Comparison of ENCODE assay signal across 14 cellular contexts in genomic region chr11:36086366-36086765, GRCh38.
"Had no signal": no experiment of that assay in that cellular context is flagged by ENCODE, and none has a peak within 500 bp of the region (broad histone marks: within the 10 kb centered on the region; RNA-seq: fewer than 3 reads in every experiment).

No MANE protein-coding gene starts in this region.

- ATAC-seq: heart left ventricle; naive thymus-derived CD4-positive, alpha-beta T cell had no signal

- H3K27ac ChIP-seq: colonic mucosa, heart left ventricle, sigmoid colon, skin epidermis, stomach had no signal

- H3K36me3 Mint-ChIP-seq: naive thymus-derived CD4-positive, alpha-beta T cell had no signal

- H3K36me3 ChIP-seq: colonic mucosa had no signal

- H3K4me3 ChIP-seq: colonic mucosa, heart left ventricle, sigmoid colon, skin epidermis, stomach had no signal

- H3K27me3 ChIP-seq: colonic mucosa, sigmoid colon, stomach had no signal

- H3K9me3 ChIP-seq: colonic mucosa, sigmoid colon, stomach had no signal

- H3K27ac Mint-ChIP-seq: naive thymus-derived CD4-positive, alpha-beta T cell; nephron progenitor cell had no signal

- H3K4me3 Mint-ChIP-seq: naive thymus-derived CD4-positive, alpha-beta T cell; nephron progenitor cell had no signal

- DNase-seq: colonic mucosa; effector CD4-positive, alpha-beta T cell; heart left ventricle; hippocampal formation; kidney glomerular epithelial cell; naive thymus-derived CD4-positive, alpha-beta T cell; nephron progenitor cell; sigmoid colon; stimulated activated CD4-positive, alpha-beta T cell treated with anti-CD3 and anti-CD28 coated beads, Interleukin-12 subunit alpha, Interleukin-12 subunit beta, amount 100 ng/mL, for 4 hours; stimulated activated naive CD4-positive, alpha-beta T cell; stomach; substantia nigra; trophoblast cell had no signal

- H3K4me1 ChIP-seq: colonic mucosa had no signal
